Comparison of ENCODE assay signal across 8 cellular contexts in the genomic region with DNA sequence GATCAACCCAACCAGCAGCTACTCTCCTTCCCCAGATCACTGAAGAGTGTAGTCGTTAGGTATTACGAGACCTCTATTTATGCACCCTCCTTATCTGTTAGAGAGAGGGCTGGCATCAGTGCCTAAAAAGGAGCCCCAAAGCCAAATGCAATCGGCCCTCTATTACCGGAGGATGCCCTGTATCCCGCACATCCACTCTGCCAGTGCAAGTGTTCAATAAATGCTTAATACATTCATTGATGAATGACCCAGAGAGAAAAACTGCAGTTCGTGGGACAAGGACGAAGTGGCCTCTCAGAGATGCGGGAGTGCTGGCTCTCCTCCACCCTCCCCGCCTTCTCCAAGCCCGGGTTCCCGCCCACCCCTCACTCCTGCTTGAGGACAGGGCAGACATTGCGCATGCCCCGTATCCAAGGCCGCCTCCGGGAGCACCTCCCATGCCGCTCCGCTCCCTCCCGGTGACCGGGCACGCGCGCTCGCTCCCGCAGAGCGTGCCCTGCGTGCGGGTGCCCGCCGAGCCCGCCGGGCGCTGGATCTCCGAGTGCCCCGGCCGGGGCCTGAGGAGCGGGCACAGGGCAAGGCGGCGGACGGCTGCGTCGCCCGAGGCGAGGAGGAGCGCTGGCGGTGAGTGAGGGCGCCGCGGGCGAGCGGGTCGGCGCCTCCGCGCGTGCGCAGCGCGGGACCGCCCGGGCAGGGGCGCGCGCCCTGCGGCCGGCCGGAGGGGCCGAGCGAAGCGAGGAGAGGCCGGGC. TPM values are rescaled to one million over a fixed set of nuclear protein-coding genes. Genes with fewer than 3 reads are reported as not detected.
A peak's percentile ranks its signal among the peaks of the same experiment; 100 is the strongest.
DNase-seq lines count a peak whose midpoint lies in the region; ATAC-seq and TF ChIP-seq lines count a peak whose summit lies in the region.

No MANE protein-coding gene starts in this region.

- peak; percentile 55 for TF ChIP-seq POLR2A in GM18951 (IDR thresholded peaks at IDR 0.05; ENCODE audit: extremely low read depth, insufficient read depth, insufficient read length)

- peak; percentile 95 for DNase-seq in AG08396 (ENCODE audit: low spot score)
- DNase-seq in NCI-H748 treated with DMSO at 0.1 percent for 48 hours (lab: John Stamatoyannopoulos, UW): peak; percentile 99
- peak; percentile 23 for DNase-seq in activated T-cell treated with anti-CD3 and anti-CD28 coated beads for 4 hours
- DNase-seq in fibroblast of peridontal ligament (ENCODE audit: extremely low read depth): peak; percentile 86
- DNase-seq in myocyte (ENCODE audit: low read depth): peak; percentile 93

- peak; percentile 42 for ATAC-seq in HG03558 (IDR thresholded peaks at IDR 0.05; ENCODE audit: extremely low read depth, unreplicated experiment)

- no peak overlapping the region for H3K27ac Mint-ChIP-seq in stimulated activated naive CD8-positive, alpha-beta T cell treated with anti-CD3 and anti-CD28 coated beads, Interleukin-15, Interleukin-2, amounts not matched to agents 100 ng/mL and 50 ng/mL, for 24 hours

- H3K9me3 Mint-ChIP-seq in stimulated activated naive CD8-positive, alpha-beta T cell treated with anti-CD3 and anti-CD28 coated beads, Interleukin-15, Interleukin-2, amounts not matched to agents 100 ng/mL and 50 ng/mL, for 24 hours: no peaks in the 10 kb centered on the region

- in situ Hi-C loops in GM18951 (cut with MboI; ENCODE audit: low sequenced_read_pairs, unreplicated experiment): no loop called here

- H3K27me3 Mint-ChIP-seq in stimulated activated naive CD8-positive, alpha-beta T cell treated with anti-CD3 and anti-CD28 coated beads, Interleukin-15, Interleukin-2, amounts not matched to agents 100 ng/mL and 50 ng/mL, for 24 hours: peaks cover 29% of the 10 kb centered on the region

- H3K36me3 Mint-ChIP-seq in stimulated activated naive CD8-positive, alpha-beta T cell treated with anti-CD3 and anti-CD28 coated beads, Interleukin-15, Interleukin-2, amounts not matched to agents 100 ng/mL and 50 ng/mL, for 24 hours (ENCODE audit: low read depth): no peaks in the 10 kb centered on the region

- H3K4me3 Mint-ChIP-seq in stimulated activated naive CD8-positive, alpha-beta T cell treated with anti-CD3 and anti-CD28 coated beads, Interleukin-15, Interleukin-2, amounts not matched to agents 100 ng/mL and 50 ng/mL, for 24 hours: peak overlapping the region; percentile 73

- H3K4me1 Mint-ChIP-seq in stimulated activated naive CD8-positive, alpha-beta T cell treated with anti-CD3 and anti-CD28 coated beads, Interleukin-15, Interleukin-2, amounts not matched to agents 100 ng/mL and 50 ng/mL, for 24 hours (ENCODE audit: low read depth): peaks cover 22% of the 10 kb centered on the region

RNA-seq across cellular contexts. Expression of gene BTBD3, which starts 27.2 kb away (rescaled TPM):
- 18.6 and 30.5 TPM in 2 replicates for total RNA-seq in myocyte
- 5.8 TPM for polyA plus RNA-seq in myocyte (2012)

Comparison
In these comparisons a context has a peak if more than half of its experiments do, and no peak if none do; other contexts are left out.
1. Peak in every context shown above with its lines: DNase-seq and ATAC-seq.
2. DNase-seq: peak in every context shown above with its lines; median percentile 99 in NCI-H748 treated with DMSO at 0.1 percent for 48 hours; 95 in AG08396; 93 in myocyte; 86 in fibroblast of peridontal ligament; 23 in activated T-cell treated with anti-CD3 and anti-CD28 coated beads for 4 hours.